ENCODE assay signal across 27 cellular contexts in genomic region chr13:72160977-72161376, GRCh38.
"Had no signal": no experiment of that assay in that cellular context is flagged by ENCODE, and none has a peak within 500 bp of the region (broad histone marks: within the 10 kb centered on the region; RNA-seq: fewer than 3 reads in every experiment).

No MANE protein-coding gene starts in this region.

- ATAC-seq: Panc1, Right ventricle myocardium inferior, SK-N-SH treated with all-trans-retinoic acid at 6 μM for 48 hours, T-cell, T-helper 17 cell had no signal

- DNase-seq: Kasumi-1, MG63, NCI-H1048, NCI-H1092 treated with DMSO at 0.1 percent for 48 hours, NCI-H1105 treated with DMSO at 0.1 percent for 48 hours, NCI-H1436, NCI-H146, NCI-H1694, NCI-H187, NCI-H1930, NCI-H2029 treated with DMSO at 0.1 percent for 48 hours, NCI-H2081 treated with DMSO at 0.1 percent for 48 hours, NCI-H2107, NCI-H226, NCI-H446 treated with DMSO at 0.1 percent for 48 hours, NCI-H510A, NCI-H526 treated with DMSO at 0.1 percent for 48 hours, NCI-H748 treated with DMSO at 0.1 percent for 48 hours, PC-9, SHP77, SIG-M5, SJCRH30, T-cell, T-helper 17 cell had no signal
